ENCODE assay signal across 1 cellular context in genomic region chr16:62253926-62254325, GRCh38.
TF ChIP-seq lines count a peak whose summit lies in the region.

No MANE protein-coding gene starts in this region.

TF ChIP-seq in H1, 55 proteins besides CTCF, POLR2A, EP300 and RAD21:
- TF ChIP-seq BCL11A (IDR thresholded peaks at IDR 0.05; ENCODE audit: low read depth in 2 of 2, low read length in 2 of 2) (no peak), TCF12 (IDR thresholded peaks at IDR 0.05; ENCODE audit: low read depth, low read length) (no peak), SRF (IDR thresholded peaks at IDR 0.05; ENCODE audit: low read depth, low read length) (no peak), CHD2 (IDR thresholded peaks at IDR 0.05; ENCODE audit: low read length) (no peak), ATF2 (IDR thresholded peaks at IDR 0.05; ENCODE audit: low read length) (no peak), CTBP2 (IDR thresholded peaks at IDR 0.05; ENCODE audit: borderline replicate concordance, insufficient read depth, insufficient read length, low read length) (no peak), ASH2L (IDR thresholded peaks at IDR 0.05; ENCODE audit: low read length) (no peak), BACH1 (IDR thresholded peaks at IDR 0.05; ENCODE audit: low read length) (no peak), PHF8 (conservative IDR thresholded peaks at IDR 0.05; ENCODE audit: low read depth, low read length) (no peak), SUZ12 (IDR thresholded peaks at IDR 0.05; ENCODE audit: low read length) (no peak), RXRA (IDR thresholded peaks at IDR 0.05; ENCODE audit: insufficient read depth, low read depth, low read length) (no peak), TAF7 (optimal IDR thresholded peaks at IDR 0.05; ENCODE audit: borderline replicate concordance, low read depth, low read length) (no peak), RBBP5 (IDR thresholded peaks at IDR 0.05; ENCODE audit: borderline replicate concordance, low read depth, low read length) (no peak), SP1 (IDR thresholded peaks at IDR 0.05; ENCODE audit: low read depth, low read length) (no peak), HDAC6 (IDR thresholded peaks at IDR 0.05; ENCODE audit: low read depth, low read length) (no peak), EZH2 (IDR thresholded peaks at IDR 0.05; ENCODE audit: low read depth, low read length, severe bottlenecking) (no peak), SAP30 (IDR thresholded peaks at IDR 0.05; ENCODE audit: insufficient read depth, insufficient replicate concordance, low read length) (no peak)
TF ChIP-seq in H1: peak in this region for 0.
